8 cellular contexts compared by ENCODE assay signal in genomic region chr3:142725352-142725739, GRCh38.
DNase-seq lines count a peak whose midpoint lies in the region; ATAC-seq and TF ChIP-seq lines count a peak whose summit lies in the region.

No MANE protein-coding gene starts in this region.

- H3K27me3 Mint-ChIP-seq in stimulated activated naive CD8-positive, alpha-beta T cell treated with anti-CD3 and anti-CD28 coated beads, Interleukin-15, Interleukin-2, amounts not matched to agents 100 ng/mL and 50 ng/mL, for 24 hours, result peaks cover 49% of the 10 kb centered on the region

- H3K9me3 Mint-ChIP-seq in stimulated activated naive CD8-positive, alpha-beta T cell treated with anti-CD3 and anti-CD28 coated beads, Interleukin-15, Interleukin-2, amounts not matched to agents 100 ng/mL and 50 ng/mL, for 24 hours, result no peaks in the 10 kb centered on the region

- H3K4me3 ChIP-seq in cardiac fibroblast (replicated peaks in 1 of 2; ENCODE audit: low read depth in 2 of 2, low read length in 2 of 2) (peak overlapping the region; percentile 81 to 86), muscle layer of duodenum (ENCODE audit: low read depth in 1 of 2, low read length in 2 of 2) (peak overlapping the region; percentile 80 to 90)

- H3K36me3 ChIP-seq in muscle layer of duodenum (ENCODE audit: control insufficient read depth in 1 of 2, insufficient read depth in 2 of 2, low read length in 2 of 2), result no peaks in the 10 kb centered on the region

- no peak for DNase-seq in stimulated activated naive CD8-positive, alpha-beta T cell treated with anti-CD3 and anti-CD28 coated beads, Interleukin-15, Interleukin-2, amounts not matched to agents 100 U/mL and 50 U/mL, for 24 hours
- DNase-seq in cardiac fibroblast (ENCODE audit: low read depth in 2 of 2) (no peak), NCI-H524 (lab: John Stamatoyannopoulos, UW) (no peak), DMS53 treated with DMSO at 0.1 percent for 48 hours (lab: John Stamatoyannopoulos, UW; ENCODE audit: unreplicated experiment) (no peak), dedifferentiated amniotic fluid mesenchymal stem cell (ENCODE audit: extremely low spot score) (no peak)

- TF ChIP-seq CTCF in cardiac fibroblast (IDR thresholded peaks at IDR 0.05; ENCODE audit: low read depth, low read length), result no peak

- H3K27me3 ChIP-seq in muscle layer of duodenum (ENCODE audit: low read depth, low read length), result no peaks in the 10 kb centered on the region

- no peak overlapping the region for H3K27ac Mint-ChIP-seq in stimulated activated naive CD8-positive, alpha-beta T cell treated with anti-CD3 and anti-CD28 coated beads, Interleukin-15, Interleukin-2, amounts not matched to agents 100 ng/mL and 50 ng/mL, for 24 hours

- H3K9me3 ChIP-seq in muscle layer of duodenum (ENCODE audit: control insufficient read depth in 1 of 2, low read length in 2 of 2), result no peaks in the 10 kb centered on the region

- H3K4me1 ChIP-seq in muscle layer of duodenum (ENCODE audit: control insufficient read depth in 1 of 2, insufficient read depth in 2 of 2, low read length in 2 of 2), result peaks cover 0 to 4% of the 10 kb centered on the region in 2 donors

- no peaks in the 10 kb centered on the region for H3K36me3 Mint-ChIP-seq in stimulated activated naive CD8-positive, alpha-beta T cell treated with anti-CD3 and anti-CD28 coated beads, Interleukin-15, Interleukin-2, amounts not matched to agents 100 ng/mL and 50 ng/mL, for 24 hours (ENCODE audit: low read depth)

- H3K27ac ChIP-seq in muscle layer of duodenum (ENCODE audit: low read length), result no peak overlapping the region

- peaks cover 12% of the 10 kb centered on the region for H3K4me1 Mint-ChIP-seq in stimulated activated naive CD8-positive, alpha-beta T cell treated with anti-CD3 and anti-CD28 coated beads, Interleukin-15, Interleukin-2, amounts not matched to agents 100 ng/mL and 50 ng/mL, for 24 hours (ENCODE audit: low read depth)

- ATAC-seq in stimulated activated naive CD8-positive, alpha-beta T cell treated with anti-CD3 and anti-CD28 coated beads, Interleukin-15, Interleukin-2, amounts not matched to agents 100 U/mL and 50 U/mL, for 24 hours, result no peak
- ATAC-seq in HG03354 (IDR thresholded peaks at IDR 0.05; ENCODE audit: poor library complexity, severe bottlenecking, unreplicated experiment), result no peak

- H3K4me3 Mint-ChIP-seq in stimulated activated naive CD8-positive, alpha-beta T cell treated with anti-CD3 and anti-CD28 coated beads, Interleukin-15, Interleukin-2, amounts not matched to agents 100 ng/mL and 50 ng/mL, for 24 hours, result peak overlapping the region; percentile 85
